ENCODE assay signal across 1 cellular context in the genomic region with DNA sequence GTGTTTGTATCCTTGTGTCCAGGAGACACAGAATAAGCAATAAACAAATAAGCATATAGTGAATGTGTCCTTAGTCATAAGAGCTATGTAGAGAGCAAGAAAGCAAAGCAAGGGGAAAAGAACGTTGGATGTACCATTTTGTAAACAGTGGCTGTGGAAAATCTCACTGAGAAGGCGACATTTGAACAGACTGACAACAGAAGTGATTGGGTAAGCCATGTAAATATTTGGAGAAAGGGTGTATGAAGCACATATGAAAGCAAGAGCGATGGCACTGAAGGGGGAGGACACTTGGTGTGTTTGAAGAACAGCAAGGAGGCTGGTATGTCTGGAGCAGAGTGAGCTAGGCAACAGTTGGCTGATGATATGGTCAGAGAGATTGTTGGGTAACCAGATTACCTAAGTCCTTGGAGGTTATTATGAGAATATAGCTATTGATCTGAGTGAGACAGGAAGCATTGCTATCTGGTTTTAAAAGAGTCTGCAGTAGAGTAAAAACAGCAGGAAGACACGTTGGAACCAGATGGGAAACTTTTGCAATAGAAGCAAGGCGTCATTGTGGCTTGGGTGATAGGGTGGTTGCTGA.
TF ChIP-seq lines count a peak whose summit lies in the region.

No MANE protein-coding gene starts in this region.

TF ChIP-seq in HepG2, 621 proteins besides CTCF, POLR2A, EP300 and RAD21 (continued from another document and continues in another):
- TF ChIP-seq, protein P1, sequence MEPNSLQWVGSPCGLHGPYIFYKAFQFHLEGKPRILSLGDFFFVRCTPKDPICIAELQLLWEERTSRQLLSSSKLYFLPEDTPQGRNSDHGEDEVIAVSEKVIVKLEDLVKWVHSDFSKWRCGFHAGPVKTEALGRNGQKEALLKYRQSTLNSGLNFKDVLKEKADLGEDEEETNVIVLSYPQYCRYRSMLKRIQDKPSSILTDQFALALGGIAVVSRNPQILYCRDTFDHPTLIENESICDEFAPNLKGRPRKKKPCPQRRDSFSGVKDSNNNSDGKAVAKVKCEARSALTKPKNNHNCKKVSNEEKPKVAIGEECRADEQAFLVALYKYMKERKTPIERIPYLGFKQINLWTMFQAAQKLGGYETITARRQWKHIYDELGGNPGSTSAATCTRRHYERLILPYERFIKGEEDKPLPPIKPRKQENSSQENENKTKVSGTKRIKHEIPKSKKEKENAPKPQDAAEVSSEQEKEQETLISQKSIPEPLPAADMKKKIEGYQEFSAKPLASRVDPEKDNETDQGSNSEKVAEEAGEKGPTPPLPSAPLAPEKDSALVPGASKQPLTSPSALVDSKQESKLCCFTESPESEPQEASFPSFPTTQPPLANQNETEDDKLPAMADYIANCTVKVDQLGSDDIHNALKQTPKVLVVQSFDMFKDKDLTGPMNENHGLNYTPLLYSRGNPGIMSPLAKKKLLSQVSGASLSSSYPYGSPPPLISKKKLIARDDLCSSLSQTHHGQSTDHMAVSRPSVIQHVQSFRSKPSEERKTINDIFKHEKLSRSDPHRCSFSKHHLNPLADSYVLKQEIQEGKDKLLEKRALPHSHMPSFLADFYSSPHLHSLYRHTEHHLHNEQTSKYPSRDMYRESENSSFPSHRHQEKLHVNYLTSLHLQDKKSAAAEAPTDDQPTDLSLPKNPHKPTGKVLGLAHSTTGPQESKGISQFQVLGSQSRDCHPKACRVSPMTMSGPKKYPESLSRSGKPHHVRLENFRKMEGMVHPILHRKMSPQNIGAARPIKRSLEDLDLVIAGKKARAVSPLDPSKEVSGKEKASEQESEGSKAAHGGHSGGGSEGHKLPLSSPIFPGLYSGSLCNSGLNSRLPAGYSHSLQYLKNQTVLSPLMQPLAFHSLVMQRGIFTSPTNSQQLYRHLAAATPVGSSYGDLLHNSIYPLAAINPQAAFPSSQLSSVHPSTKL (CRISPR knock-in tag; IDR thresholded peaks at IDR 0.05) = peak; percentile 89
- TF ChIP-seq RERE (CRISPR knock-in tag; IDR thresholded peaks at IDR 0.05; ENCODE audit: low read depth) (peak; percentile 74; the same call in 1 of the 2 replicates), AKAP8 (CRISPR knock-in tag; IDR thresholded peaks at IDR 0.05) (no peak), TCF7 (IDR thresholded peaks at IDR 0.05; ENCODE audit: low read depth) (peak; percentile 75), ISL2 (CRISPR knock-in tag; IDR thresholded peaks at IDR 0.05) (peak; percentile 61), SOX13 (IDR thresholded peaks at IDR 0.05) (no peak), SOX13 (CRISPR knock-in tag; conservative IDR thresholded peaks at IDR 0.05 in 1 of 2, IDR thresholded peaks at IDR 0.05 in 1 of 2) (peak in 1 of 2 experiments; percentile 62; a peak in 2 of 4 replicates), KLF16 (CRISPR knock-in tag; IDR thresholded peaks at IDR 0.05) (peak in 1 of 2 experiments; percentile 40; a peak in 1 of 4 replicates), ZNF609 (CRISPR knock-in tag; IDR thresholded peaks at IDR 0.05; ENCODE audit: borderline replicate concordance) (peak; percentile 74; the same call in 1 of the 2 replicates), CEBPG (CRISPR knock-in tag; IDR thresholded peaks at IDR 0.05) (peak; percentile 68), FOXJ3 (CRISPR knock-in tag; IDR thresholded peaks at IDR 0.05; ENCODE audit: borderline replicate concordance) (peak; percentile 63; the same call in 1 of the 2 replicates), NAIF1 (CRISPR knock-in tag; IDR thresholded peaks at IDR 0.05; ENCODE audit: borderline replicate concordance) (no peak), HMGXB4 (CRISPR knock-in tag; IDR thresholded peaks at IDR 0.05; ENCODE audit: borderline replicate concordance in 1 of 2, low read depth in 1 of 2) (no peak), FOXK2 (IDR thresholded peaks at IDR 0.05) (peak; percentile 59; the same call in 1 of the 2 replicates), SOX5 (CRISPR knock-in tag; IDR thresholded peaks at IDR 0.05; ENCODE audit: borderline replicate concordance) (peak; percentile 42), NCOA2 (CRISPR knock-in tag; IDR thresholded peaks at IDR 0.05) (peak; percentile 52), RXRB (CRISPR knock-in tag; IDR thresholded peaks at IDR 0.05; ENCODE audit: borderline replicate concordance) (peak; percentile 54), TEAD3 (CRISPR knock-in tag; optimal IDR thresholded peaks at IDR 0.05; ENCODE audit: borderline replicate concordance) (peak; percentile 58), ETV5 (CRISPR knock-in tag; IDR thresholded peaks at IDR 0.05; ENCODE audit: borderline replicate concordance) (peak; percentile 50; the same call in 1 of the 2 replicates), FOXO1 (CRISPR knock-in tag; IDR thresholded peaks at IDR 0.05) (peak; percentile 73; the same call in 1 of the 2 replicates), ATF7 (IDR thresholded peaks at IDR 0.05) (0 out of 2 replicates have a peak, but pooled peaks have one; percentile 10), ATF7 (CRISPR knock-in tag; IDR thresholded peaks at IDR 0.05) (no peak), KAT8 (CRISPR knock-in tag; IDR thresholded peaks at IDR 0.05) (0 out of 2 replicates have a peak, but pooled peaks have one; percentile 38)
- TF ChIP-seq, protein P2, sequence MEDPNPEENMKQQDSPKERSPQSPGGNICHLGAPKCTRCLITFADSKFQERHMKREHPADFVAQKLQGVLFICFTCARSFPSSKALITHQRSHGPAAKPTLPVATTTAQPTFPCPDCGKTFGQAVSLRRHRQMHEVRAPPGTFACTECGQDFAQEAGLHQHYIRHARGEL (CRISPR knock-in tag; IDR thresholded peaks at IDR 0.05) = no peak
- TF ChIP-seq, protein P3, sequence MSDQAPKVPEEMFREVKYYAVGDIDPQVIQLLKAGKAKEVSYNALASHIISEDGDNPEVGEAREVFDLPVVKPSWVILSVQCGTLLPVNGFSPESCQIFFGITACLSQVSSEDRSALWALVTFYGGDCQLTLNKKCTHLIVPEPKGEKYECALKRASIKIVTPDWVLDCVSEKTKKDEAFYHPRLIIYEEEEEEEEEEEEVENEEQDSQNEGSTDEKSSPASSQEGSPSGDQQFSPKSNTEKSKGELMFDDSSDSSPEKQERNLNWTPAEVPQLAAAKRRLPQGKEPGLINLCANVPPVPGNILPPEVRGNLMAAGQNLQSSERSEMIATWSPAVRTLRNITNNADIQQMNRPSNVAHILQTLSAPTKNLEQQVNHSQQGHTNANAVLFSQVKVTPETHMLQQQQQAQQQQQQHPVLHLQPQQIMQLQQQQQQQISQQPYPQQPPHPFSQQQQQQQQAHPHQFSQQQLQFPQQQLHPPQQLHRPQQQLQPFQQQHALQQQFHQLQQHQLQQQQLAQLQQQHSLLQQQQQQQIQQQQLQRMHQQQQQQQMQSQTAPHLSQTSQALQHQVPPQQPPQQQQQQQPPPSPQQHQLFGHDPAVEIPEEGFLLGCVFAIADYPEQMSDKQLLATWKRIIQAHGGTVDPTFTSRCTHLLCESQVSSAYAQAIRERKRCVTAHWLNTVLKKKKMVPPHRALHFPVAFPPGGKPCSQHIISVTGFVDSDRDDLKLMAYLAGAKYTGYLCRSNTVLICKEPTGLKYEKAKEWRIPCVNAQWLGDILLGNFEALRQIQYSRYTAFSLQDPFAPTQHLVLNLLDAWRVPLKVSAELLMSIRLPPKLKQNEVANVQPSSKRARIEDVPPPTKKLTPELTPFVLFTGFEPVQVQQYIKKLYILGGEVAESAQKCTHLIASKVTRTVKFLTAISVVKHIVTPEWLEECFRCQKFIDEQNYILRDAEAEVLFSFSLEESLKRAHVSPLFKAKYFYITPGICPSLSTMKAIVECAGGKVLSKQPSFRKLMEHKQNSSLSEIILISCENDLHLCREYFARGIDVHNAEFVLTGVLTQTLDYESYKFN (CRISPR knock-in tag; conservative IDR thresholded peaks at IDR 0.05) = peak; percentile 57
